Comparison of ENCODE assay signal across 1 cellular context in the genomic region with DNA sequence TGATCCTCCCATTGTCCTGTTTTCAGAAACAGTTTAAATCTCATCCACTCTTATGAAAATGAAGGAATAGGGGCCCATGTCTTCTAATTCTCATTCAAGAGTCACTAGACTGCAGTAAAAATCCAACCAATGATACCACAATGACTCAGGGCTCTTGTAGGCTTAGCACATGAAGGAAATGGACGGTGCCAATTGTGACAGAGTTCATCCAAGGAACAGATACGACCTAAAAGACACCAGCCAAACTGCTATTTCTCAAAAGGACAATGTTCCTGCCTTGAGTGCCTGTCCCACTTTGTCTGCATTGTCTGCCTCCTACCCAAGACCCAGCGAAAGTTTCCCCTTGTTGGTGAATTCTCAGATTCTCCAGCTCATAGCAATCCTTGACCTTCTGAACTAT.
TF ChIP-seq lines count a peak whose summit lies in the region.

No MANE protein-coding gene starts in this region.

TF ChIP-seq in H1, 55 proteins besides CTCF, POLR2A, EP300 and RAD21 (continued from another document):
- no peak for TF ChIP-seq CHD7 (IDR thresholded peaks at IDR 0.05; ENCODE audit: insufficient replicate concordance, low read length)
- no peak for TF ChIP-seq CTBP2 (IDR thresholded peaks at IDR 0.05; ENCODE audit: borderline replicate concordance, insufficient read depth, insufficient read length, low read length)
- no peak for TF ChIP-seq GTF2F1 (IDR thresholded peaks at IDR 0.05; ENCODE audit: borderline replicate concordance, low read depth, low read length)
- TF ChIP-seq ZNF274 (IDR thresholded peaks at IDR 0.05; ENCODE audit: borderline replicate concordance, extremely low read depth, low read length), result no peak
- no peak for TF ChIP-seq HDAC6 (IDR thresholded peaks at IDR 0.05; ENCODE audit: low read depth, low read length)
- TF ChIP-seq SP1 (IDR thresholded peaks at IDR 0.05; ENCODE audit: low read depth, low read length), result no peak
